Comparison of ENCODE assay signal across 34 cellular contexts in genomic region chr20:10004900-10005299, GRCh38.
"Had no signal": no experiment of that assay in that cellular context is flagged by ENCODE, and none has a peak within 500 bp of the region (broad histone marks: within the 10 kb centered on the region; RNA-seq: fewer than 3 reads in every experiment).

No MANE protein-coding gene starts in this region.

- H3K27me3 ChIP-seq: adrenal gland, ascending aorta, cardiac muscle cell, neutrophil, testis, transverse colon had no signal

- H3K27ac ChIP-seq: adrenal gland, ascending aorta, cardiac muscle cell, neutrophil, skin epidermis, transverse colon had no signal

- H3K27ac Mint-ChIP-seq: activated B cell treated with CpG ODN at 0.5 μM for 24 hours; activated CD4-positive, alpha-beta T cell treated with anti-CD3 and anti-CD28 coated beads for 36 hours; activated CD8-positive, alpha-beta memory T cell treated with anti-CD3 and anti-CD28 coated beads, Interleukin-2, amount 10 ng/mL, durations not matched to agents 7 days and 5 days; activated CD8-positive, alpha-beta T cell treated with anti-CD3 and anti-CD28 coated beads, Interleukin-2, amount 10 ng/mL, durations not matched to agents 7 days and 5 days; activated naive CD8-positive, alpha-beta T cell; activated T-cell treated with anti-CD3 and anti-CD28 coated beads, Interleukin-2, amount 50 U/mL, for 72 hours; effector memory CD8-positive, alpha-beta T cell; immature natural killer cell; mesothelial cell of epicardium; naive B cell; nephron progenitor cell; progenitor cell of endocrine pancreas had no signal

- H3K4me3 ChIP-seq: adrenal gland, ascending aorta, cardiac muscle cell, skin epidermis, testis, transverse colon had no signal

- H3K9me3 Mint-ChIP-seq: activated B cell treated with CpG ODN at 0.5 μM for 24 hours; activated T-cell treated with anti-CD3 and anti-CD28 coated beads, Interleukin-2, amount 50 U/mL, for 72 hours; effector memory CD8-positive, alpha-beta T cell; immature natural killer cell; mesothelial cell of epicardium had no signal

- H3K4me1 ChIP-seq: ascending aorta, transverse colon had no signal

- FAIRE-seq: kidney had no signal

- ATAC-seq: activated CD4-positive, alpha-beta T cell treated with anti-CD3 and anti-CD28 coated beads for 36 hours; activated CD8-positive, alpha-beta memory T cell treated with anti-CD3 and anti-CD28 coated beads, Interleukin-2, amount 10 ng/mL, durations not matched to agents 7 days and 5 days; activated CD8-positive, alpha-beta T cell treated with anti-CD3 and anti-CD28 coated beads, Interleukin-2, amount 10 ng/mL, durations not matched to agents 7 days and 5 days; activated T-cell treated with anti-CD3 and anti-CD28 coated beads, Interleukin-2, amount 50 U/mL, for 72 hours; effector memory CD8-positive, alpha-beta T cell; left colon; sciatic nerve; stimulated activated naive CD8-positive, alpha-beta T cell treated with anti-CD3 and anti-CD28 coated beads, Interleukin-15, Interleukin-2, amounts not matched to agents 100 U/mL and 50 U/mL, for 24 hours had no signal

- H3K36me3 Mint-ChIP-seq: activated CD8-positive, alpha-beta memory T cell treated with anti-CD3 and anti-CD28 coated beads, Interleukin-2, amount 10 ng/mL, durations not matched to agents 7 days and 5 days; activated naive CD8-positive, alpha-beta T cell; brain; immature natural killer cell; mesothelial cell of epicardium; naive B cell had no signal

- H3K36me3 ChIP-seq: adrenal gland, ascending aorta, cardiac muscle cell, neutrophil, transverse colon had no signal

- H3K4me3 Mint-ChIP-seq: activated B cell treated with CpG ODN at 0.5 μM for 24 hours; activated CD4-positive, alpha-beta T cell treated with anti-CD3 and anti-CD28 coated beads for 36 hours; activated CD8-positive, alpha-beta memory T cell treated with anti-CD3 and anti-CD28 coated beads, Interleukin-2, amount 10 ng/mL, durations not matched to agents 7 days and 5 days; activated CD8-positive, alpha-beta T cell treated with anti-CD3 and anti-CD28 coated beads, Interleukin-2, amount 10 ng/mL, durations not matched to agents 7 days and 5 days; activated naive CD8-positive, alpha-beta T cell; activated T-cell treated with anti-CD3 and anti-CD28 coated beads, Interleukin-2, amount 50 U/mL, for 72 hours; brain; effector memory CD8-positive, alpha-beta T cell; immature natural killer cell; mesothelial cell of epicardium; naive B cell; nephron progenitor cell had no signal

- H3K4me1 Mint-ChIP-seq: activated B cell treated with CpG ODN at 0.5 μM for 24 hours; activated CD4-positive, alpha-beta T cell treated with anti-CD3 and anti-CD28 coated beads for 36 hours; brain; immature natural killer cell; naive B cell had no signal

- DNase-seq: activated B cell treated with CpG ODN at 0.5 μM for 24 hours; activated CD4-positive, alpha-beta T cell treated with anti-CD3 and anti-CD28 coated beads for 36 hours; activated CD8-positive, alpha-beta memory T cell treated with anti-CD3 and anti-CD28 coated beads, Interleukin-2, amount 10 ng/mL, durations not matched to agents 7 days and 5 days; activated CD8-positive, alpha-beta T cell treated with anti-CD3 and anti-CD28 coated beads, Interleukin-2, amount 10 ng/mL, durations not matched to agents 7 days and 5 days; activated naive CD4-positive, alpha-beta T cell treated with Interleukin-2 at 50 U/mL for 16 hours; activated T-cell treated with anti-CD3 and anti-CD28 coated beads, Interleukin-2, amount 50 U/mL, for 72 hours; adrenal gland; cerebellar nuclear complex; cortex of kidney; effector memory CD8-positive, alpha-beta T cell; erythroblast; head of caudate nucleus; hippocampal formation; immature natural killer cell; kidney; left colon; mammary epithelial cell; naive B cell; nephron progenitor cell; retina; stimulated activated CD4-positive, alpha-beta T cell treated with anti-CD3 and anti-CD28 coated beads, Interleukin-12 subunit alpha, Interleukin-12 subunit beta, amount 100 ng/mL, for 4 hours; stimulated activated CD4-positive, alpha-beta T cell treated with anti-CD3 and anti-CD28 coated beads, Interleukin-4, amount 100 ng/mL, for 1 hour; stimulated activated naive CD8-positive, alpha-beta T cell treated with anti-CD3 and anti-CD28 coated beads, Interleukin-15, Interleukin-2, amounts not matched to agents 100 U/mL and 50 U/mL, for 24 hours; testis; transverse colon had no signal

- H3K9me3 ChIP-seq: adrenal gland, ascending aorta, neutrophil, testis, transverse colon had no signal

- H3K27me3 Mint-ChIP-seq: brain had no signal
